10 cellular contexts compared by ENCODE assay signal in the genomic region with DNA sequence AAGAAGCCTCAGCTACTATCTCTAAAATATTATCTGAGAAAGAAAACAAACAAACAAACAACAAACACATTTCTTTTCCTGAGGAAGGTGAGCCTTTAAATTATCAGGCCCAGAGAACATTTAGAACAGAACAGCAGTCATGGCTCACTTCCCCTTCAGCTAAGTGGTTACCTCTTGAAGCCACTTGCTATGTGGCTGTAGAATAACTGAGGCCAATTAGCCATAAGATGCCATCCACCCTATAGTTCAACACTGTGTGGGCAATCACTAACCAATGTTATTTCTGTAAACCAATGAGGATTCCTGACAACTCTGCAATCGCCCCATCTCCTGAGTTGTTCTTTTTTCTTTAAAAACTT. TPM values are rescaled to one million over a fixed set of nuclear protein-coding genes. Genes with fewer than 3 reads are reported as not detected.
DNase-seq lines count a peak whose midpoint lies in the region; ATAC-seq and TF ChIP-seq lines count a peak whose summit lies in the region.
"Had no signal": no experiment of that assay in that cellular context is flagged by ENCODE, and none has a peak within 500 bp of the region (broad histone marks: within the 10 kb centered on the region; RNA-seq: fewer than 3 reads in every experiment).

No MANE protein-coding gene starts in this region.

- in situ Hi-C loops in HAP-1 (cut with MboI; ENCODE audit: low sequenced_read_pairs) = loop anchor here (25.0 kb wide), 1 partner anchor 98 kb away; the partner anchor contains the start of gene HUS1

- H3K36me3 ChIP-seq in Caco-2 (ENCODE audit: control insufficient read depth, insufficient read depth, low read length) = no peaks in the 10 kb centered on the region
- peaks cover 0 to 5% (median under 1%) of the 10 kb centered on the region in 3 experiments for H3K36me3 ChIP-seq in naive thymus-derived CD4-positive, alpha-beta T cell (ENCODE audit: control insufficient read depth in 2 of 3, insufficient read depth in 3 of 3, low read length in 3 of 3)
- no peaks in the 10 kb centered on the region for H3K36me3 ChIP-seq in HAP-1 (replicated peaks)

- CTCF ChIA-PET in Caco-2 (lab: Charles Lee) = no interaction called here
- CTCF ChIA-PET in activated CD8-positive, alpha-beta T cell treated with anti-CD3 and anti-CD28 coated beads for 36 hours (lab: Charles Lee) = interaction anchor here (1.0 to 2.2 kb wide), 5 partner anchors 10 to 102 kb away, joined by 3 to 13 read pairs (median 3); no protein-coding TSS in a partner anchor
- CTCF ChIA-PET in naive thymus-derived CD4-positive, alpha-beta T cell (lab: Charles Lee) = interaction anchor here (2.8 kb wide), 1 partner anchor 25 kb away, joined by 6 read pairs; no protein-coding TSS in a partner anchor

- H3K4me1 ChIP-seq in Caco-2 (peaks cover 33% of the 10 kb centered on the region), HAP-1 (peaks cover 20% of the 10 kb centered on the region)
- peaks cover 28 to 62% of the 10 kb centered on the region in 2 donors for H3K4me1 ChIP-seq in naive thymus-derived CD4-positive, alpha-beta T cell (ENCODE audit: control insufficient read depth in 2 of 2, insufficient read depth in 2 of 2, low read length in 2 of 2)

- H3K4me3 ChIP-seq in Caco-2 (ENCODE audit: low read depth, low read length) (no peak overlapping the region), HAP-1 (no peak overlapping the region)
- H3K4me3 ChIP-seq in naive thymus-derived CD4-positive, alpha-beta T cell (ENCODE audit: low read length) = no peak overlapping the region

- DNase-seq in Caco-2 = no peak
- DNase-seq in activated CD8-positive, alpha-beta T cell treated with anti-CD3 and anti-CD28 coated beads for 36 hours = no peak
- DNase-seq in naive thymus-derived CD4-positive, alpha-beta T cell = no peak
- DNase-seq in NCI-H69 (lab: John Stamatoyannopoulos, UW) = no peak
- no peak for DNase-seq in HAP-1 (ENCODE audit: low spot score in 2 of 2)
- DNase-seq: NCI-H524 treated with DMSO at 0.1 percent for 48 hours, posterior cingulate gyrus had no signal

- no peaks in the 10 kb centered on the region for H3K27me3 Mint-ChIP-seq in Caco-2 (ENCODE audit: insufficient read depth, unreplicated experiment)
- H3K27me3 Mint-ChIP-seq in activated CD8-positive, alpha-beta T cell treated with anti-CD3 and anti-CD28 coated beads for 36 hours = no peaks in the 10 kb centered on the region
- H3K27me3 Mint-ChIP-seq in naive thymus-derived CD4-positive, alpha-beta T cell = peaks cover 0 to 2% (median 0%) of the 10 kb centered on the region in 5 donors

- H3K9me3 ChIP-seq in Caco-2 (no peaks in the 10 kb centered on the region), HAP-1 (peaks cover 3% of the 10 kb centered on the region; the same call in 1 of the 2 replicates)
- no peaks in the 10 kb centered on the region for H3K9me3 ChIP-seq in naive thymus-derived CD4-positive, alpha-beta T cell (ENCODE audit: control insufficient read depth in 2 of 3, low read length in 3 of 3)

- no peak for TF ChIP-seq CTCF in Caco-2 (IDR thresholded peaks at IDR 0.05; ENCODE audit: insufficient read depth in 1 of 2, low read depth in 1 of 2, low read length in 1 of 2, severe bottlenecking in 1 of 2, unreplicated experiment in 1 of 2)
- no peak for TF ChIP-seq CTCF in activated CD8-positive, alpha-beta T cell treated with anti-CD3 and anti-CD28 coated beads for 36 hours (IDR thresholded peaks at IDR 0.05)

- intact Hi-C loops in Caco-2 (cut with micrococcal nuclease; ENCODE audit: unreplicated experiment) = no loop called here
- intact Hi-C loops in activated CD8-positive, alpha-beta T cell treated with anti-CD3 and anti-CD28 coated beads for 36 hours (cut with micrococcal nuclease) = loop anchor here (1.0 to 5.0 kb wide), 3 partner anchors 43 to 106 kb away; partner anchors contain the start of gene HUS1
- intact Hi-C loops in naive thymus-derived CD4-positive, alpha-beta T cell (cut with micrococcal nuclease) = loop anchor here in 1 of 2 donors (1.0 to 2.0 kb wide), 3 partner anchors 13 to 94 kb away; partner anchors contain the start of gene C7orf57

- peak; percentile 16 for ATAC-seq in HG03196 (IDR thresholded peaks at IDR 0.05; ENCODE audit: unreplicated experiment)
- no peak for ATAC-seq in activated CD8-positive, alpha-beta T cell treated with anti-CD3 and anti-CD28 coated beads for 36 hours
- no peak for ATAC-seq in naive thymus-derived CD4-positive, alpha-beta T cell
- no peak for ATAC-seq in GM19463 (IDR thresholded peaks at IDR 0.05; ENCODE audit: unreplicated experiment)
- no peak for ATAC-seq in GM19351 (IDR thresholded peaks at IDR 0.05; ENCODE audit: unreplicated experiment)

- no peak overlapping the region for H3K4me3 Mint-ChIP-seq in Caco-2 (ENCODE audit: unreplicated experiment)
- peak overlapping the region; percentile 39 for H3K4me3 Mint-ChIP-seq in activated CD8-positive, alpha-beta T cell treated with anti-CD3 and anti-CD28 coated beads for 36 hours
- H3K4me3 Mint-ChIP-seq in naive thymus-derived CD4-positive, alpha-beta T cell = peak overlapping the region in 2 of 10 donors; percentile 29 to 70

- peaks cover 17% of the 10 kb centered on the region for H3K36me3 Mint-ChIP-seq in Caco-2 (ENCODE audit: insufficient read depth, unreplicated experiment)
- peaks cover 10% of the 10 kb centered on the region for H3K36me3 Mint-ChIP-seq in activated CD8-positive, alpha-beta T cell treated with anti-CD3 and anti-CD28 coated beads for 36 hours (ENCODE audit: low read depth)
- peaks cover 0 to 3% (median 1%) of the 10 kb centered on the region in 5 donors for H3K36me3 Mint-ChIP-seq in naive thymus-derived CD4-positive, alpha-beta T cell

- H3K4me1 Mint-ChIP-seq in Caco-2 (ENCODE audit: low read depth, unreplicated experiment) = peaks cover 20% of the 10 kb centered on the region
- H3K4me1 Mint-ChIP-seq in activated CD8-positive, alpha-beta T cell treated with anti-CD3 and anti-CD28 coated beads for 36 hours (ENCODE audit: low read depth) = peaks cover 59% of the 10 kb centered on the region
- peaks cover 42 to 67% (median 57%) of the 10 kb centered on the region in 7 donors for H3K4me1 Mint-ChIP-seq in naive thymus-derived CD4-positive, alpha-beta T cell

- BruUV-seq in Caco-2 (replicated peaks; lab: Mats Ljungman, UMichigan) = no TSS peak

- H3K9me3 Mint-ChIP-seq in Caco-2 (ENCODE audit: unreplicated experiment) = no peaks in the 10 kb centered on the region
- H3K9me3 Mint-ChIP-seq in activated CD8-positive, alpha-beta T cell treated with anti-CD3 and anti-CD28 coated beads for 36 hours = no peaks in the 10 kb centered on the region
- H3K9me3 Mint-ChIP-seq in naive thymus-derived CD4-positive, alpha-beta T cell = peaks cover 0 to 1% (median 0%) of the 10 kb centered on the region in 11 donors

- no peaks in the 10 kb centered on the region for H3K27me3 ChIP-seq in Caco-2 (replicated peaks; ENCODE audit: control insufficient read depth, insufficient read depth, low read length)
- no peaks in the 10 kb centered on the region for H3K27me3 ChIP-seq in naive thymus-derived CD4-positive, alpha-beta T cell (ENCODE audit: control insufficient read depth in 2 of 2, insufficient read depth in 2 of 2, low read length in 2 of 2)
- no peaks in the 10 kb centered on the region for H3K27me3 ChIP-seq in HAP-1 (ENCODE audit: low read depth)

- H3K27ac Mint-ChIP-seq in Caco-2 (ENCODE audit: unreplicated experiment) = peak overlapping the region; percentile 82
- peak overlapping the region; percentile 89 for H3K27ac Mint-ChIP-seq in activated CD8-positive, alpha-beta T cell treated with anti-CD3 and anti-CD28 coated beads for 36 hours
- H3K27ac Mint-ChIP-seq in naive thymus-derived CD4-positive, alpha-beta T cell = peak overlapping the region; percentile 40 to 95 (median 78)

- POLR2A ChIA-PET in Caco-2 (lab: Charles Lee) = no interaction called here
- POLR2A ChIA-PET in activated CD8-positive, alpha-beta T cell treated with anti-CD3 and anti-CD28 coated beads for 36 hours (lab: Charles Lee) = interaction anchor here (0.8 to 1.8 kb wide), 6 partner anchors 10 to 40 kb away, joined by 3 to 7 read pairs (median 5); no protein-coding TSS in a partner anchor
- POLR2A ChIA-PET in naive thymus-derived CD4-positive, alpha-beta T cell (lab: Charles Lee) = interaction anchor here (1.2 to 1.7 kb wide), 2 partner anchors 91 to 93 kb away, joined by 4 to 5 read pairs; no protein-coding TSS in a partner anchor

- H3K27ac ChIP-seq in naive thymus-derived CD4-positive, alpha-beta T cell (ENCODE audit: low read depth, low read length) = no peak overlapping the region

RNA-seq across cellular contexts. Expression of gene UPP1, which starts 3.7 kb away (rescaled TPM):
- total RNA-seq in Caco-2 (2022) = 18.7 and 20.6 TPM in 2 replicates
- total RNA-seq in activated CD8-positive, alpha-beta T cell treated with anti-CD3 and anti-CD28 coated beads for 36 hours = 10 to 100 TPM; 89.6 to 93.3 TPM
- 100 to 1,000 TPM in 1 of 5 experiments, 10 to 100 TPM in 4; 40.2 to 143 (median 89.4) TPM for total RNA-seq in naive thymus-derived CD4-positive, alpha-beta T cell
- 100 to 1,000 TPM; 119 to 121 TPM for polyA plus RNA-seq in naive thymus-derived CD4-positive, alpha-beta T cell

RNA-seq across cellular contexts. Expression of gene C7orf57, which starts 50.1 kb away (rescaled TPM):
- not detected in 2 replicates for total RNA-seq in Caco-2 (2022)
- under 1 TPM; 0.74 to 0.83 TPM for total RNA-seq in activated CD8-positive, alpha-beta T cell treated with anti-CD3 and anti-CD28 coated beads for 36 hours
- total RNA-seq in naive thymus-derived CD4-positive, alpha-beta T cell = under 1 TPM in 2 of 5 experiments, not detected in 3; 0.17 to 0.80 TPM
- polyA plus RNA-seq in naive thymus-derived CD4-positive, alpha-beta T cell = under 1 TPM; 0.08 to 0.13 TPM

RNA-seq across cellular contexts. Expression of gene SUN3, which starts 56.5 kb away (rescaled TPM):
- not detected in 2 replicates for total RNA-seq in Caco-2 (2022)
- total RNA-seq in activated CD8-positive, alpha-beta T cell treated with anti-CD3 and anti-CD28 coated beads for 36 hours = under 1 TPM in 1 of 2 experiments, not detected in 1; 0.95 TPM
- total RNA-seq in naive thymus-derived CD4-positive, alpha-beta T cell = 1 to 10 TPM in 1 of 5 experiments, under 1 TPM in 2, not detected in 2; 0.53 to 1.5 (median 0.84) TPM
- polyA plus RNA-seq in naive thymus-derived CD4-positive, alpha-beta T cell = 1 to 10 TPM in 1 of 2 donors, not detected in 1; 2.7 TPM
